ENCODE assay signal across 17 cellular contexts in genomic region chr3:44012146-44012899, GRCh38.
DNase-seq lines count a peak whose midpoint lies in the region; FAIRE-seq and TF ChIP-seq lines count a peak whose summit lies in the region.
"Had no signal": no experiment of that assay in that cellular context is flagged by ENCODE, and none has a peak within 500 bp of the region (broad histone marks: within the 10 kb centered on the region; RNA-seq: fewer than 3 reads in every experiment).

No MANE protein-coding gene starts in this region.

- no peak overlapping the region for H2BK120ac ChIP-seq in neuronal stem cell (ENCODE audit: low read depth, low read length)

- H3K9me3 Mint-ChIP-seq in astrocyte (ENCODE audit: unreplicated experiment), result no peaks in the 10 kb centered on the region
- H3K9me3 Mint-ChIP-seq: CD4-positive, alpha-beta memory T cell; H9 had no signal

- peaks cover 18% of the 10 kb centered on the region for H3K4me1 Mint-ChIP-seq in astrocyte (ENCODE audit: low read depth, unreplicated experiment)
- H3K4me1 Mint-ChIP-seq: CD4-positive, alpha-beta memory T cell had no signal

- no peak overlapping the region for H3K14ac ChIP-seq in neuronal stem cell (ENCODE audit: low read length)

- no peak for FAIRE-seq in astrocyte (lab: Jason Lieb, UNC)
- FAIRE-seq: A204.1, GM12892, GM18507 had no signal

- no peaks in the 10 kb centered on the region for H3K27me3 Mint-ChIP-seq in astrocyte (ENCODE audit: low read depth, unreplicated experiment)

- TF ChIP-seq EP300 in esophagus muscularis mucosa (IDR thresholded peaks at IDR 0.05), result no peak

- no peaks in the 10 kb centered on the region for H4K20me1 ChIP-seq in astrocyte (ENCODE audit: insufficient read depth, low read length)

- no peak overlapping the region for H2AK5ac ChIP-seq in neuronal stem cell (ENCODE audit: low read depth, low read length)

- no peak overlapping the region for H2BK15ac ChIP-seq in neuronal stem cell (ENCODE audit: low read length)

- H4K8ac ChIP-seq in neuronal stem cell (ENCODE audit: low read depth, low read length), result no peak overlapping the region

- H2BK12ac ChIP-seq in neuronal stem cell (ENCODE audit: low read length), result no peak overlapping the region

- no peak overlapping the region for H3K23ac ChIP-seq in neuronal stem cell (ENCODE audit: low read depth, low read length, poor library complexity)

- H3K9me3 ChIP-seq in astrocyte (ENCODE audit: insufficient read depth, low read depth, low read length), result no peaks in the 10 kb centered on the region
- no peaks in the 10 kb centered on the region for H3K9me3 ChIP-seq in esophagus muscularis mucosa
- no peaks in the 10 kb centered on the region for H3K9me3 ChIP-seq in neuronal stem cell (replicated peaks in 1 of 2; ENCODE audit: control insufficient read depth in 2 of 2, insufficient read depth in 1 of 2, low read depth in 1 of 2, low read length in 2 of 2)

- H3K4me3 ChIP-seq in astrocyte (ENCODE audit: insufficient read depth, low read depth, low read length), result no peak overlapping the region
- no peak overlapping the region for H3K4me3 ChIP-seq in esophagus muscularis mucosa
- no peak overlapping the region for H3K4me3 ChIP-seq in neuronal stem cell (ENCODE audit: low read length in 2 of 2)

- intact Hi-C loops in esophagus muscularis mucosa (cut with DNase I), result no loop called here

- DNase-seq in astrocyte (ENCODE audit: low read depth) (no peak), esophagus muscularis mucosa (ENCODE audit: extremely low spot score) (peak; percentile 91), neuronal stem cell (ENCODE audit: low spot score) (no peak), T-helper 9 cell (no peak), ACHN (no peak), kidney tubule cell (ENCODE audit: low spot score) (no peak)
- DNase-seq: AML-193; CD4-positive, alpha-beta memory T cell; DMS153; DMS79; GDM1; GOT3; H9 had no signal

- H3K79me2 ChIP-seq in astrocyte (ENCODE audit: insufficient read depth, low read length), result no peaks in the 10 kb centered on the region

- no peak overlapping the region for H3K9ac ChIP-seq in astrocyte (ENCODE audit: low read length)
- no peak overlapping the region for H3K9ac ChIP-seq in neuronal stem cell (ENCODE audit: low read depth, low read length, poor library complexity)

- H3K27me3 ChIP-seq in astrocyte (ENCODE audit: insufficient read depth, low read length), result no peaks in the 10 kb centered on the region
- peaks cover 0 to 38% (median 0%) of the 10 kb centered on the region in 4 donors for H3K27me3 ChIP-seq in esophagus muscularis mucosa
- H3K27me3 ChIP-seq in neuronal stem cell (ENCODE audit: control insufficient read depth in 3 of 3, insufficient read depth in 3 of 3, low read depth in 1 of 3, low read length in 3 of 3), result peaks cover 0 to 4% (median 0%) of the 10 kb centered on the region in 3 experiments

- H4K91ac ChIP-seq in neuronal stem cell (ENCODE audit: low read depth, low read length, poor library complexity), result no peak overlapping the region

- no peak overlapping the region for H3K27ac Mint-ChIP-seq in astrocyte (ENCODE audit: unreplicated experiment)
- H3K27ac Mint-ChIP-seq: CD4-positive, alpha-beta memory T cell had no signal

- no peaks in the 10 kb centered on the region for H3K36me3 ChIP-seq in astrocyte (ENCODE audit: insufficient read depth, low read length)
- H3K36me3 ChIP-seq in esophagus muscularis mucosa, result no peaks in the 10 kb centered on the region
- H3K36me3 ChIP-seq in neuronal stem cell (replicated peaks in 1 of 2; ENCODE audit: control insufficient read depth in 2 of 2, insufficient read depth in 2 of 2, low read length in 2 of 2), result no peaks in the 10 kb centered on the region

- WGBS in esophagus muscularis mucosa, result 82% methylated on average over 13 of the region's 13 CpGs
- WGBS in neuronal stem cell (ENCODE audit: extremely low coverage in 2 of 2, insufficient read length in 2 of 2, insufficient replicate concordance in 1 of 2), 2 donors, result no CpG with 5 or more reads among the region's 13 CpGs

- H3K36me3 Mint-ChIP-seq in astrocyte (ENCODE audit: low read depth, unreplicated experiment), result peaks cover 42% of the 10 kb centered on the region
- H3K36me3 Mint-ChIP-seq: CD4-positive, alpha-beta memory T cell had no signal

- TF ChIP-seq CTCF in astrocyte (IDR thresholded peaks at IDR 0.05; ENCODE audit: insufficient read depth, low read depth, low read length) (no peak), esophagus muscularis mucosa (IDR thresholded peaks at IDR 0.05) (no peak)

- no peak overlapping the region for H2BK5ac ChIP-seq in neuronal stem cell (ENCODE audit: low read length)

- H3K18ac ChIP-seq in neuronal stem cell (ENCODE audit: low read length), result peak overlapping the region; percentile 32

- in situ Hi-C loops in ACHN (cut with HindIII; ENCODE audit: low pct_ligation_motif_present, low pct_unique_long_range_greater_than_20kb, low sequenced_read_pairs), result no loop called here

- H3K27ac ChIP-seq in astrocyte (ENCODE audit: low read depth, low read length), result no peak overlapping the region
- H3K27ac ChIP-seq in esophagus muscularis mucosa (replicated peaks in 1 of 4), result no peak overlapping the region
- no peak overlapping the region for H3K27ac ChIP-seq in neuronal stem cell (replicated peaks; ENCODE audit: low read length)
- H3K27ac ChIP-seq: C4-2B had no signal

- no peaks in the 10 kb centered on the region for H3K79me1 ChIP-seq in neuronal stem cell (ENCODE audit: low read depth, low read length)

- H3K4me3 Mint-ChIP-seq in astrocyte (ENCODE audit: unreplicated experiment), result peak overlapping the region; percentile 30
- H3K4me3 Mint-ChIP-seq: CD4-positive, alpha-beta memory T cell; H9 had no signal

- no peak overlapping the region for H2AFZ ChIP-seq in astrocyte (ENCODE audit: low read depth, low read length)
- no peak overlapping the region for H2AFZ ChIP-seq in neuronal stem cell (ENCODE audit: low read length)

- H3K4me1 ChIP-seq in astrocyte (ENCODE audit: insufficient read depth, low read length) (no peaks in the 10 kb centered on the region), esophagus muscularis mucosa (no peaks in the 10 kb centered on the region), neuronal stem cell (ENCODE audit: control insufficient read depth in 2 of 2, insufficient read depth in 1 of 2, low read depth in 1 of 2, low read length in 2 of 2) (peaks cover 0 to 6% of the 10 kb centered on the region in 2 donors)

- TF ChIP-seq POLR2A in esophagus muscularis mucosa (IDR thresholded peaks at IDR 0.05; ENCODE audit: low read depth), result no peak

- no peak overlapping the region for H3K4ac ChIP-seq in neuronal stem cell (ENCODE audit: low read length)

- H3K4me2 ChIP-seq in astrocyte (ENCODE audit: low read length) (no peak overlapping the region), neuronal stem cell (ENCODE audit: insufficient read depth, low read length, poor library complexity, severe bottlenecking) (no peak overlapping the region)
